Comparison of ENCODE assay signal across 24 cellular contexts in genomic region chr11:12756867-12757266, GRCh38.
"Had no signal": no experiment of that assay in that cellular context is flagged by ENCODE, and none has a peak within 500 bp of the region (broad histone marks: within the 10 kb centered on the region; RNA-seq: fewer than 3 reads in every experiment).

No MANE protein-coding gene starts in this region.

- H3K4me3 Mint-ChIP-seq: activated CD4-positive, alpha-beta memory T cell treated with anti-CD3 and anti-CD28 coated beads, Interleukin-2, amount 10 ng/mL, durations not matched to agents 7 days and 5 days; activated CD4-positive, alpha-beta T cell treated with anti-CD3 and anti-CD28 coated beads, Interleukin-2, amount 10 ng/mL, durations not matched to agents 24 days and 14 days; activated naive CD4-positive, alpha-beta T cell treated with anti-CD3 and anti-CD28 coated beads, Interleukin-2, amount 10 ng/mL, durations not matched to agents 7 days and 5 days; activated naive CD8-positive, alpha-beta T cell treated with anti-CD3 and anti-CD28 coated beads, Interleukin-2, amount 50 U/mL, for 24 hours; activated T-cell treated with anti-CD3 and anti-CD28 coated beads, Interleukin-2, amount 50 U/mL, for 72 hours; naive B cell; neural progenitor cell; stimulated activated naive B cell treated with anti-CD40 and anti-IgM and Interleukin-4, amounts not matched to agents 10 μg/mL and 1 μg/mL and 100 μg/mL, for 72 hours; T-cell; T-helper 2 cell treated with Interferon-gamma antibody and Interleukin-4, amounts not matched to agents 5 μg/mL and 100 μg/mL, for 36 hours had no signal

- H3K9me3 ChIP-seq: body of pancreas, mucosa of descending colon, upper lobe of left lung had no signal

- ATAC-seq: activated CD4-positive, CD25-positive, alpha-beta regulatory T cell treated with anti-CD3 and anti-CD28 coated beads, Interleukin-2, amount 50 U/mL, for 24 hours; activated naive CD8-positive, alpha-beta T cell treated with anti-CD3 and anti-CD28 coated beads, Interleukin-2, amount 50 U/mL, for 24 hours; activated T-cell treated with anti-CD3 and anti-CD28 coated beads, Interleukin-2, amount 50 U/mL, for 72 hours; body of pancreas; foreskin keratinocyte; mucosa of descending colon; stimulated activated naive B cell treated with anti-CD40 and anti-IgM and Interleukin-4, amounts not matched to agents 10 μg/mL and 1 μg/mL and 100 μg/mL, for 72 hours; T-cell had no signal

- H2AFZ ChIP-seq: neural progenitor cell had no signal

- H3K36me3 Mint-ChIP-seq: activated naive CD4-positive, alpha-beta T cell treated with anti-CD3 and anti-CD28 coated beads, Interleukin-2, amount 10 ng/mL, durations not matched to agents 7 days and 5 days; naive B cell; stimulated activated naive B cell treated with anti-CD40 and anti-IgM and Interleukin-4, amounts not matched to agents 10 μg/mL and 1 μg/mL and 100 μg/mL, for 72 hours; T-cell had no signal

- H3K27me3 ChIP-seq: body of pancreas, foreskin keratinocyte, neural progenitor cell, upper lobe of left lung had no signal

- H3K4me1 Mint-ChIP-seq: activated CD4-positive, alpha-beta memory T cell treated with anti-CD3 and anti-CD28 coated beads, Interleukin-2, amount 10 ng/mL, durations not matched to agents 7 days and 5 days; activated CD4-positive, alpha-beta T cell treated with anti-CD3 and anti-CD28 coated beads, Interleukin-2, amount 10 ng/mL, durations not matched to agents 24 days and 14 days; activated naive CD4-positive, alpha-beta T cell treated with anti-CD3 and anti-CD28 coated beads, Interleukin-2, amount 10 ng/mL, durations not matched to agents 7 days and 5 days; activated naive CD8-positive, alpha-beta T cell treated with anti-CD3 and anti-CD28 coated beads, Interleukin-2, amount 50 U/mL, for 24 hours; naive B cell; stimulated activated naive B cell treated with anti-CD40 and anti-IgM and Interleukin-4, amounts not matched to agents 10 μg/mL and 1 μg/mL and 100 μg/mL, for 72 hours; T-cell had no signal

- H3K36me3 ChIP-seq: neural progenitor cell, upper lobe of left lung had no signal

- DNase-seq: activated CD4-positive, alpha-beta memory T cell treated with anti-CD3 and anti-CD28 coated beads, Interleukin-2, amount 10 ng/mL, durations not matched to agents 7 days and 5 days; activated CD4-positive, alpha-beta T cell treated with anti-CD3 and anti-CD28 coated beads, Interleukin-2, amount 10 ng/mL, durations not matched to agents 24 days and 14 days; activated effector memory CD4-positive, alpha-beta T cell treated with Interleukin-2 at 50 U/mL for 16 hours; activated naive CD4-positive, alpha-beta T cell treated with anti-CD3 and anti-CD28 coated beads, Interleukin-2, amount 10 ng/mL, durations not matched to agents 7 days and 5 days; activated naive CD8-positive, alpha-beta T cell treated with anti-CD3 and anti-CD28 coated beads, Interleukin-2, amount 50 U/mL, for 24 hours; activated T-cell treated with anti-CD3 and anti-CD28 coated beads, Interleukin-2, amount 50 U/mL, for 72 hours; body of pancreas; central memory CD4-positive, alpha-beta T cell; effector CD8-positive, alpha-beta T cell; foreskin keratinocyte; hypothalamus; mesenchymal stem cell; mucosa of descending colon; naive B cell; stimulated activated CD4-positive, alpha-beta T cell treated with anti-CD3 and anti-CD28 coated beads, Interleukin-15, amount 100 ng/mL, for 24 hours; stimulated activated CD8-positive, alpha-beta memory T cell treated with anti-CD3 and anti-CD28 coated beads, Interleukin-4, amount 100 ng/mL, for 48 hours; stimulated activated naive B cell treated with anti-CD40 and anti-IgM and Interleukin-4, amounts not matched to agents 10 μg/mL and 1 μg/mL and 100 μg/mL, for 72 hours; T-cell; upper lobe of left lung had no signal

- H3K9me3 Mint-ChIP-seq: activated CD4-positive, alpha-beta memory T cell treated with anti-CD3 and anti-CD28 coated beads, Interleukin-2, amount 10 ng/mL, durations not matched to agents 7 days and 5 days; activated CD4-positive, alpha-beta T cell treated with anti-CD3 and anti-CD28 coated beads, Interleukin-2, amount 10 ng/mL, durations not matched to agents 24 days and 14 days; activated naive CD4-positive, alpha-beta T cell treated with anti-CD3 and anti-CD28 coated beads, Interleukin-2, amount 10 ng/mL, durations not matched to agents 7 days and 5 days; activated naive CD8-positive, alpha-beta T cell treated with anti-CD3 and anti-CD28 coated beads, Interleukin-2, amount 50 U/mL, for 24 hours; activated T-cell treated with anti-CD3 and anti-CD28 coated beads, Interleukin-2, amount 50 U/mL, for 72 hours; neural progenitor cell; stimulated activated naive B cell treated with anti-CD40 and anti-IgM and Interleukin-4, amounts not matched to agents 10 μg/mL and 1 μg/mL and 100 μg/mL, for 72 hours; T-cell; T-helper 2 cell treated with Interferon-gamma antibody and Interleukin-4, amounts not matched to agents 5 μg/mL and 100 μg/mL, for 36 hours had no signal

- H3K9ac ChIP-seq: neural progenitor cell had no signal

- H3K27ac Mint-ChIP-seq: activated CD4-positive, alpha-beta memory T cell treated with anti-CD3 and anti-CD28 coated beads, Interleukin-2, amount 10 ng/mL, durations not matched to agents 7 days and 5 days; activated CD4-positive, alpha-beta T cell treated with anti-CD3 and anti-CD28 coated beads, Interleukin-2, amount 10 ng/mL, durations not matched to agents 24 days and 14 days; activated naive CD4-positive, alpha-beta T cell treated with anti-CD3 and anti-CD28 coated beads, Interleukin-2, amount 10 ng/mL, durations not matched to agents 7 days and 5 days; activated naive CD8-positive, alpha-beta T cell treated with anti-CD3 and anti-CD28 coated beads, Interleukin-2, amount 50 U/mL, for 24 hours; activated T-cell treated with anti-CD3 and anti-CD28 coated beads, Interleukin-2, amount 50 U/mL, for 72 hours; naive B cell; neural progenitor cell; stimulated activated naive B cell treated with anti-CD40 and anti-IgM and Interleukin-4, amounts not matched to agents 10 μg/mL and 1 μg/mL and 100 μg/mL, for 72 hours; T-cell; T-helper 2 cell treated with Interferon-gamma antibody and Interleukin-4, amounts not matched to agents 5 μg/mL and 100 μg/mL, for 36 hours had no signal

- H3K4me3 ChIP-seq: body of pancreas, mucosa of descending colon, neural progenitor cell, skin epidermis, upper lobe of left lung had no signal

- H3K4me2 ChIP-seq: neural progenitor cell had no signal

- H3K27ac ChIP-seq: body of pancreas, foreskin keratinocyte, neural progenitor cell, upper lobe of left lung, VCaP had no signal
